In the genomic region with DNA sequence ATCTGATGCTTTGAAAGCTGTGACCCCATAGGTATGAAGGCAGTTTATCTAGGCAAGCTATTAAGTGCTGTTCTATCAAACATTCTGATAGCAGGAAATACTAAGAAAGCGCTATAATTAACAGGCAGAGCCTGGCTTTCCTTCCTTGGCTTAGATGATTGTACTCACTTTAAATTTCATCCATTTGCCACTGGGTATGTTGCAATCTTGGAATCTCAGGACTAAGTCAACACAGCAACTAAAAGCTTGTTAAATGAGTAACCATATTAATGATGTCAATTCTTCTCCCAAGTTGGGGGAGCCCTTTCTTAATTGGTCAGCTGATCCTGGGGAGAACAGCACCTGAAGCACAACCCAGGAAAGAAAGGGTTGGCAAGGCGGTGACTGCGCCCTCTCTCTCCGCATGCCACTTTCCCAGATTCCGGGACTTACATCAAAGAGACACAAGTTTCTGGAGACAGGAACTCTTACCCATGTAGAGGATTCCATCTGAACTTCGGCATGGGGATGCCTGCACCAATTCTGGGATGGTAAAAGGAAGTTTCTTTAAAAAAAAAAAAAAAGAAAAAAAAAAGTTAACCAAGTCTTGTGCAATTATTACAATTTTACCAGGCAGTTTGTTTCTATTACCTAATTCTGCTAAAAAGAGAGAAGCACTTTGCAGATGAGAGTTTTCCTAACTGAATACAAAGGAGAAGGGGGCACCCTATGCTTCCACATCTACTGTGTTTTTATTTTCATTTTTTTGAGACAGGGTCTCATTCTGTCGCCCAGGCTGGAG, we compare ENCODE assay signal across 8 cellular contexts. TPM values are rescaled to one million over a fixed set of nuclear protein-coding genes. Genes with fewer than 3 reads are reported as not detected.
DNase-seq lines count a peak whose midpoint lies in the region; ATAC-seq and TF ChIP-seq lines count a peak whose summit lies in the region.

No MANE protein-coding gene starts in this region.

- peak overlapping the region; percentile 76 to 80 for H3K27ac ChIP-seq in breast epithelium

- TF ChIP-seq CTCF in breast epithelium (IDR thresholded peaks at IDR 0.05) (no peak), GM13977 (IDR thresholded peaks at IDR 0.05; ENCODE audit: extremely low read depth, insufficient read depth, missing control alignments) (no peak)

- peaks cover 23 to 28% of the 10 kb centered on the region in 2 donors for H3K4me1 Mint-ChIP-seq in natural killer cell treated with Interleukin-12 subunit alpha and Interleukin-12 subunit beta and Interleukin-15 and Interleukin-18, amount 100 ng/mL, for 72 hours (ENCODE audit: low read depth in 2 of 2)
- H3K4me1 Mint-ChIP-seq in activated T-cell treated with anti-CD3 and anti-CD28 coated beads, Interleukin-2, amount 50 U/mL, for 24 hours (ENCODE audit: low read depth): peaks cover 17% of the 10 kb centered on the region

- no peaks in the 10 kb centered on the region for H3K36me3 ChIP-seq in breast epithelium

- no peaks in the 10 kb centered on the region for H3K27me3 Mint-ChIP-seq in natural killer cell treated with Interleukin-12 subunit alpha and Interleukin-12 subunit beta and Interleukin-15 and Interleukin-18, amount 100 ng/mL, for 72 hours
- H3K27me3 Mint-ChIP-seq in activated T-cell treated with anti-CD3 and anti-CD28 coated beads, Interleukin-2, amount 50 U/mL, for 24 hours: no peaks in the 10 kb centered on the region

- H3K36me3 Mint-ChIP-seq in natural killer cell treated with Interleukin-12 subunit alpha and Interleukin-12 subunit beta and Interleukin-15 and Interleukin-18, amount 100 ng/mL, for 72 hours: peaks cover 29% of the 10 kb centered on the region
- peaks cover 88% of the 10 kb centered on the region for H3K36me3 Mint-ChIP-seq in activated T-cell treated with anti-CD3 and anti-CD28 coated beads, Interleukin-2, amount 50 U/mL, for 24 hours (ENCODE audit: low read depth)

- no peak overlapping the region for H3K4me3 ChIP-seq in breast epithelium

- no peak for TF ChIP-seq POLR2A in breast epithelium (IDR thresholded peaks at IDR 0.05)

- no peaks in the 10 kb centered on the region for H3K27me3 ChIP-seq in breast epithelium

- no peaks in the 10 kb centered on the region for H3K4me1 ChIP-seq in breast epithelium

- peak overlapping the region; percentile 23 for H3K4me3 Mint-ChIP-seq in natural killer cell treated with Interleukin-12 subunit alpha and Interleukin-12 subunit beta and Interleukin-15 and Interleukin-18, amount 100 ng/mL, for 72 hours
- H3K4me3 Mint-ChIP-seq in activated T-cell treated with anti-CD3 and anti-CD28 coated beads, Interleukin-2, amount 50 U/mL, for 24 hours: no peak overlapping the region

- peaks cover 4% of the 10 kb centered on the region for H3K9me3 Mint-ChIP-seq in natural killer cell treated with Interleukin-12 subunit alpha and Interleukin-12 subunit beta and Interleukin-15 and Interleukin-18, amount 100 ng/mL, for 72 hours
- H3K9me3 Mint-ChIP-seq in activated T-cell treated with anti-CD3 and anti-CD28 coated beads, Interleukin-2, amount 50 U/mL, for 24 hours: peaks cover 5% of the 10 kb centered on the region

- ATAC-seq in HG03457 (IDR thresholded peaks at IDR 0.05; ENCODE audit: unreplicated experiment): peak; percentile 11
- ATAC-seq in natural killer cell treated with Interleukin-12 subunit alpha and Interleukin-12 subunit beta and Interleukin-15 and Interleukin-18, amount 100 ng/mL, for 72 hours: no peak

- in situ Hi-C loops in GM13977 (cut with MboI; ENCODE audit: low pct_unique_long_range_greater_than_20kb, low sequenced_read_pairs, unreplicated experiment): no loop called here

- DNase-seq in EH (ENCODE audit: low read depth) (peak; percentile 82), breast epithelium (ENCODE audit: low spot score in 2 of 2) (no peak), GDM1 (lab: John Stamatoyannopoulos, UW) (no peak), ecto neural progenitor cell (ENCODE audit: low spot score) (no peak), GM13977 (ENCODE audit: low spot score) (no peak)
- no peak for DNase-seq in natural killer cell treated with Interleukin-12 subunit alpha and Interleukin-12 subunit beta and Interleukin-15 and Interleukin-18, amount 100 ng/mL, for 72 hours (ENCODE audit: low spot score)
- DNase-seq in activated T-cell treated with anti-CD3 and anti-CD28 coated beads, Interleukin-2, amount 50 U/mL, for 24 hours: no peak

- intact Hi-C loops in breast epithelium (cut with DNase I; ENCODE audit: low total_unique reads): no loop called here

- H3K27ac Mint-ChIP-seq in natural killer cell treated with Interleukin-12 subunit alpha and Interleukin-12 subunit beta and Interleukin-15 and Interleukin-18, amount 100 ng/mL, for 72 hours: peak overlapping the region; percentile 63 to 82
- no peak overlapping the region for H3K27ac Mint-ChIP-seq in activated T-cell treated with anti-CD3 and anti-CD28 coated beads, Interleukin-2, amount 50 U/mL, for 24 hours

- H3K9me3 ChIP-seq in breast epithelium: peaks cover 0 to under 1% of the 10 kb centered on the region in 2 donors

RNA-seq across cellular contexts. Expression of gene ICAM2, which starts 54.5 kb away (rescaled TPM):
- total RNA-seq in breast epithelium: 100 to 1,000 TPM in 1 of 3 donors, 10 to 100 TPM in 2; 26.1 to 106 (median 32.2) TPM
- 10 to 100 TPM; 14.1 to 20.7 TPM for total RNA-seq in natural killer cell treated with Interleukin-12 subunit alpha and Interleukin-12 subunit beta and Interleukin-15 and Interleukin-18, amount 100 ng/mL, for 72 hours

RNA-seq across cellular contexts. Expression of gene ERN1, which starts 55.0 kb away (rescaled TPM):
- total RNA-seq in breast epithelium: 10 to 100 TPM; 13.1 to 40.8 (median 34.7) TPM
- 100 to 1,000 TPM; 131 TPM for total RNA-seq in natural killer cell treated with Interleukin-12 subunit alpha and Interleukin-12 subunit beta and Interleukin-15 and Interleukin-18, amount 100 ng/mL, for 72 hours
